15 cellular contexts compared by ENCODE assay signal in the genomic region with DNA sequence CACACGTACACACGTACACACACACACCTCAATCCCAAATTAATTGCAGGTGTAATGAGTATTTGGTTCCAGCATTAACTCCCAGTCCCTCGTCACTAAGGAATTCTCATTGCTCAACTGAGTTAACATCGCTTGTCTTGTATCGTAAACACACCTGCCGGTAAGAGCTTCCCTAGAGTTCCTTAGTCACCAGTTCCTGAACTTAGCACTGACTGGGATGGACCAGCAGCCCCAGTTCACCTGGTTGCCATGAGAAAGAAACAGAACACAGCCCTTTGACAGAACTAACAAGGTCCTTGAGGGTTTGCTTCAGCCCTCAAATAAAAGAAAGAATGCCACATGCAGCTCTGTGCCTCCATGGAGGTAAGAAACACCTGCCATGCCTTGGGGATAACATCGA.
"Had no signal": no experiment of that assay in that cellular context is flagged by ENCODE, and none has a peak within 500 bp of the region (broad histone marks: within the 10 kb centered on the region; RNA-seq: fewer than 3 reads in every experiment).

No MANE protein-coding gene starts in this region.

- ATAC-seq: activated naive CD4-positive, alpha-beta T cell treated with anti-CD3 and anti-CD28 coated beads, Interleukin-2, amount 50 U/mL, for 72 hours; activated T-cell treated with anti-CD3 and anti-CD28 coated beads, Interleukin-2, amount 50 U/mL, for 72 hours; left ventricle myocardium superior; naive thymus-derived CD8-positive, alpha-beta T cell; pancreas; sciatic nerve; stimulated activated naive CD8-positive, alpha-beta T cell treated with anti-CD3 and anti-CD28 coated beads, Interleukin-15, Interleukin-2, amounts not matched to agents 100 U/mL and 50 U/mL, for 24 hours had no signal

- H3K4me3 ChIP-seq: cardiac muscle cell, dorsolateral prefrontal cortex, hepatocyte, pancreas had no signal

- H3K27me3 ChIP-seq: cardiac muscle cell, dorsolateral prefrontal cortex, pancreas had no signal

- DNase-seq: activated CD4-positive, alpha-beta T cell treated with anti-CD3 and anti-CD28 coated beads for 4 hours; activated CD8-positive, alpha-beta memory T cell treated with anti-CD3 and anti-CD28 coated beads, Interleukin-2, amount 50 U/mL, for 48 hours; activated gamma-delta T cell; activated T-cell treated with anti-CD3 and anti-CD28 coated beads, Interleukin-2, amount 50 U/mL, for 72 hours; dorsolateral prefrontal cortex; endodermal cell; left ventricle myocardium superior; mesenchymal stem cell; naive thymus-derived CD8-positive, alpha-beta T cell; pancreas; stimulated activated naive CD8-positive, alpha-beta T cell treated with anti-CD3 and anti-CD28 coated beads, Interleukin-15, Interleukin-2, amounts not matched to agents 100 U/mL and 50 U/mL, for 24 hours had no signal

- H3K9me3 ChIP-seq: pancreas had no signal

- H3K4me1 ChIP-seq: pancreas had no signal

- H3K36me3 ChIP-seq: cardiac muscle cell, pancreas had no signal

- H3K27ac ChIP-seq: cardiac muscle cell, dorsolateral prefrontal cortex, hepatocyte, pancreas had no signal
